In genomic region chr20:31694842-31695593, GRCh38 we compare ENCODE assay signal across 9 cellular contexts. TPM values are rescaled to one million over a fixed set of nuclear protein-coding genes. Genes with fewer than 3 reads are reported as not detected.
DNase-seq lines count a peak whose midpoint lies in the region; ATAC-seq and TF ChIP-seq lines count a peak whose summit lies in the region.
"Had no signal": no experiment of that assay in that cellular context is flagged by ENCODE, and none has a peak within 500 bp of the region (broad histone marks: within the 10 kb centered on the region; RNA-seq: fewer than 3 reads in every experiment).

No MANE protein-coding gene starts in this region.

- H3K27ac ChIP-seq in HUES64 (ENCODE audit: low read depth, low read length) (peak overlapping the region; percentile 11; the same call in 1 of the 2 replicates), fibroblast of lung (ENCODE audit: insufficient read depth, low read length) (peak overlapping the region; percentile 54)

- POLR2A ChIA-PET in activated B cell treated with CpG ODN at 0.5 μM for 24 hours (lab: Charles Lee): no interaction called here

- ATAC-seq in activated B cell treated with CpG ODN at 0.5 μM for 24 hours (ENCODE audit: low read depth): no peak
- ATAC-seq in stimulated activated memory B cell treated with anti-CD40 and anti-IgM and Interleukin-4, amounts not matched to agents 10 μg/mL and 1 μg/mL and 100 μg/mL, for 72 hours: no peak
- ATAC-seq in GM21515 (IDR thresholded peaks at IDR 0.05; ENCODE audit: unreplicated experiment): no peak

- H3K4me3 ChIP-seq in HUES64 (ENCODE audit: low read length): no peak overlapping the region
- H3K4me3 ChIP-seq in fibroblast of lung (replicated peaks in 1 of 4; ENCODE audit: control extremely low read depth in 1 of 4, insufficient read depth in 1 of 4, low read depth in 3 of 4, low read length in 4 of 4): no peak overlapping the region

- 88% methylated on average over 5 of the region's 5 CpGs for WGBS in HUES64

- H3K36me3 ChIP-seq in HUES64 (ENCODE audit: insufficient read depth, low read length) (0 out of 2 replicates have a peak, but pooled peaks cover 10% of the 10 kb centered on the region), fibroblast of lung (ENCODE audit: control insufficient read depth, insufficient read depth, low read length) (no peaks in the 10 kb centered on the region)

- H3K4me2 ChIP-seq in fibroblast of lung (ENCODE audit: extremely low read depth, insufficient read depth, low read length): no peak overlapping the region

- peaks cover 53% of the 10 kb centered on the region for H3K4me1 Mint-ChIP-seq in activated B cell treated with CpG ODN at 0.5 μM for 24 hours
- peaks cover 64% of the 10 kb centered on the region for H3K4me1 Mint-ChIP-seq in stimulated activated memory B cell treated with anti-CD40 and anti-IgM and Interleukin-4, amounts not matched to agents 10 μg/mL and 1 μg/mL and 100 μg/mL, for 72 hours

- TF ChIP-seq CTCF in activated B cell treated with CpG ODN at 0.5 μM for 24 hours (IDR thresholded peaks at IDR 0.05) (no peak), fibroblast of lung (conservative IDR thresholded peaks at IDR 0.05 in 1 of 2, IDR thresholded peaks at IDR 0.05 in 1 of 2; ENCODE audit: low read depth in 1 of 2, low read length in 2 of 2) (no peak)

- H3K27me3 ChIP-seq in HUES64 (ENCODE audit: insufficient read depth, low read length): no peaks in the 10 kb centered on the region
- H3K27me3 ChIP-seq in fibroblast of lung (ENCODE audit: control insufficient read depth, insufficient read depth, low read length): no peaks in the 10 kb centered on the region

- no peaks in the 10 kb centered on the region for H4K20me1 ChIP-seq in fibroblast of lung (ENCODE audit: control insufficient read depth, extremely low read depth, insufficient read depth, low read length)

- CTCF ChIA-PET in activated B cell treated with CpG ODN at 0.5 μM for 24 hours (lab: Charles Lee): interaction anchor here (1.4 kb wide), 1 partner anchor 29 kb away, joined by 4 read pairs; no protein-coding TSS in a partner anchor

- H3K9ac ChIP-seq in HUES64 (ENCODE audit: low read depth, low read length): no peak overlapping the region
- no peak overlapping the region for H3K9ac ChIP-seq in fibroblast of lung (ENCODE audit: insufficient read depth, low read length)

- no peaks in the 10 kb centered on the region for H3K27me3 Mint-ChIP-seq in activated B cell treated with CpG ODN at 0.5 μM for 24 hours
- H3K27me3 Mint-ChIP-seq in stimulated activated memory B cell treated with anti-CD40 and anti-IgM and Interleukin-4, amounts not matched to agents 10 μg/mL and 1 μg/mL and 100 μg/mL, for 72 hours: no peaks in the 10 kb centered on the region

- H3K4me3 Mint-ChIP-seq in activated B cell treated with CpG ODN at 0.5 μM for 24 hours: no peak overlapping the region
- H3K4me3 Mint-ChIP-seq in stimulated activated memory B cell treated with anti-CD40 and anti-IgM and Interleukin-4, amounts not matched to agents 10 μg/mL and 1 μg/mL and 100 μg/mL, for 72 hours: no peak overlapping the region

- DNase-seq in activated B cell treated with CpG ODN at 0.5 μM for 24 hours: no peak
- DNase-seq in fibroblast of lung (ENCODE audit: low read depth in 2 of 2): no peak
- no peak for DNase-seq in Ammon's horn (ENCODE audit: low spot score)
- DNase-seq in NCI-H1930 (lab: John Stamatoyannopoulos, UW): no peak
- DNase-seq: GF-D8; stimulated activated CD4-positive, alpha-beta T cell treated with anti-CD3 and anti-CD28 coated beads, Interleukin-1b, Interleukin-23, amount 100 ng/mL, for 48 hours had no signal

- H3K9me3 ChIP-seq in HUES64 (ENCODE audit: insufficient read depth, low read depth, low read length) (no peaks in the 10 kb centered on the region), fibroblast of lung (ENCODE audit: control insufficient read depth, insufficient read depth, low read depth, low read length) (no peaks in the 10 kb centered on the region)

- peaks cover 40% of the 10 kb centered on the region for H3K4me1 ChIP-seq in HUES64 (ENCODE audit: insufficient read depth, low read length)
- H3K4me1 ChIP-seq in fibroblast of lung (ENCODE audit: control insufficient read depth, extremely low read depth, insufficient read depth, low read length): peaks cover 27% of the 10 kb centered on the region

- peaks cover 80% of the 10 kb centered on the region for H3K79me2 ChIP-seq in fibroblast of lung (ENCODE audit: control insufficient read depth, insufficient read depth, low read length)

- H3K9me3 Mint-ChIP-seq in activated B cell treated with CpG ODN at 0.5 μM for 24 hours: no peaks in the 10 kb centered on the region
- H3K9me3 Mint-ChIP-seq in stimulated activated memory B cell treated with anti-CD40 and anti-IgM and Interleukin-4, amounts not matched to agents 10 μg/mL and 1 μg/mL and 100 μg/mL, for 72 hours: no peaks in the 10 kb centered on the region

- intact Hi-C loops in activated B cell treated with CpG ODN at 0.5 μM for 24 hours (cut with micrococcal nuclease): no loop called here

- H3K36me3 Mint-ChIP-seq in activated B cell treated with CpG ODN at 0.5 μM for 24 hours (ENCODE audit: low read depth): peaks cover 44% of the 10 kb centered on the region
- H3K36me3 Mint-ChIP-seq in stimulated activated memory B cell treated with anti-CD40 and anti-IgM and Interleukin-4, amounts not matched to agents 10 μg/mL and 1 μg/mL and 100 μg/mL, for 72 hours: peaks cover 70% of the 10 kb centered on the region

- peak overlapping the region; percentile 14 for H3K27ac Mint-ChIP-seq in activated B cell treated with CpG ODN at 0.5 μM for 24 hours
- peak overlapping the region; percentile 34 for H3K27ac Mint-ChIP-seq in stimulated activated memory B cell treated with anti-CD40 and anti-IgM and Interleukin-4, amounts not matched to agents 10 μg/mL and 1 μg/mL and 100 μg/mL, for 72 hours

- no peak overlapping the region for H2AFZ ChIP-seq in fibroblast of lung (ENCODE audit: low read length)

RNA-seq across cellular contexts. Expression of gene BCL2L1, which starts 27.6 kb away (rescaled TPM):
- 48.8 TPM for polyA plus RNA-seq in HUES64 (2013, experiment 1 of 2)
- 44.5 TPM for polyA plus RNA-seq in HUES64 (2013, experiment 2 of 2)
- total RNA-seq in activated B cell treated with CpG ODN at 0.5 μM for 24 hours (53.4 and 60.4 TPM in 2 replicates), fibroblast of lung (50.8 and 77.1 TPM in 2 replicates)
- polyA plus RNA-seq in fibroblast of lung: 61.8 and 107 TPM in 2 replicates
- polyA plus RNA-seq in fibroblast of lung (2012): 63.9 and 103 TPM in 2 replicates
- 62.6 and 98.4 TPM in 2 replicates for polyA minus RNA-seq in fibroblast of lung (ENCODE audit: low replicate concordance)

RNA-seq across cellular contexts. Expression of gene TPX2, which starts 44.1 kb away (rescaled TPM):
- 86.2 TPM for polyA plus RNA-seq in HUES64 (2013, experiment 1 of 2)
- polyA plus RNA-seq in HUES64 (2013, experiment 2 of 2): 101 TPM
- total RNA-seq in activated B cell treated with CpG ODN at 0.5 μM for 24 hours (2.2 and 2.8 TPM in 2 replicates), fibroblast of lung (5.4 and 21.0 TPM in 2 replicates)
- 19.9 and 72.2 TPM in 2 replicates for polyA plus RNA-seq in fibroblast of lung
- 21.0 and 71.3 TPM in 2 replicates for polyA plus RNA-seq in fibroblast of lung (2012)
- polyA minus RNA-seq in fibroblast of lung (ENCODE audit: low replicate concordance): 6.1 and 22.6 TPM in 2 replicates

RNA-seq across cellular contexts. Expression of gene COX4I2, which starts 57.3 kb away (rescaled TPM):
- polyA plus RNA-seq in HUES64 (2013, experiment 1 of 2): not detected
- not detected for polyA plus RNA-seq in HUES64 (2013, experiment 2 of 2)
- total RNA-seq in activated B cell treated with CpG ODN at 0.5 μM for 24 hours: not detected in 2 replicates
- not detected in 2 replicates for total RNA-seq in fibroblast of lung
- polyA plus RNA-seq in fibroblast of lung: not detected in 2 replicates
- not detected in 2 replicates for polyA plus RNA-seq in fibroblast of lung (2012)
- polyA minus RNA-seq in fibroblast of lung (ENCODE audit: low replicate concordance): not detected in 2 replicates
